In the genomic region with DNA sequence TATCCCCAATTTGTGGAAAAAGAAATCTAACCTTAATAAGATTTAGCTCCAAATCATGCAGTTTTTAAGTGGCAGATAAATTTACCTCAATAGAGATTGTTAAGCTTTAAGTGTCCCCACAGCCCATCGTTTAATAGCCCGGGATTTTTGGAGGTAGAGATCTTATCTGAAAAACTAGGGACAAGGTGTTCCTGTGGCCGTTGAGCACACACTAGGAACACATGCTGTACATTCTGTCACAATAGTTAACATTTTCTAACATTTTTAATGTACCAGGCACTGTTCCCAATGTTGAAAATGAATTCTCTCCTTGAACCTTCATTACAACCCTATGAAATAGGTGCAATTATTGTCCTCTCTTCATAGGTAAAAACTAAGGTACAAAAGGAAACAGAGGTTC, we compare ENCODE assay signal across 28 cellular contexts.
DNase-seq lines count a peak whose midpoint lies in the region; ATAC-seq and TF ChIP-seq lines count a peak whose summit lies in the region.
"Had no signal": no experiment of that assay in that cellular context is flagged by ENCODE, and none has a peak within 500 bp of the region (broad histone marks: within the 10 kb centered on the region; RNA-seq: fewer than 3 reads in every experiment).

No MANE protein-coding gene starts in this region.

- no peaks in the 10 kb centered on the region for H3K4me1 ChIP-seq in upper lobe of right lung
- H3K4me1 ChIP-seq: A549, BE2C, BLaER1, Caco-2 had no signal

- intact Hi-C loops in upper lobe of right lung (cut with DNase I) = no loop called here

- no peaks in the 10 kb centered on the region for H3K36me3 ChIP-seq in upper lobe of right lung
- H3K36me3 ChIP-seq: BE2C; BLaER1; BLaER1 treated with 17β-estradiol and CSF1 and Interleukin-3, amounts not matched to agents 10 nM and 100 nM had no signal

- H3K27me3 ChIP-seq in upper lobe of right lung = no peaks in the 10 kb centered on the region
- H3K27me3 ChIP-seq: BE2C; BLaER1; BLaER1 treated with 17β-estradiol and CSF1 and Interleukin-3, amounts not matched to agents 10 nM and 100 nM had no signal

- TF ChIP-seq CTCF in VCaP (conservative IDR thresholded peaks at IDR 0.05) (no peak), upper lobe of right lung (IDR thresholded peaks at IDR 0.05) (no peak)

- no peak for DNase-seq in upper lobe of right lung
- DNase-seq in GM19240 (ENCODE audit: insufficient read length, low spot score) = no peak
- DNase-seq in DMS79 treated with DMSO at 0.1 percent for 48 hours (lab: John Stamatoyannopoulos, UW) = no peak
- DNase-seq: 8988T; ACHN; AML-193; BE2C; C1 segment of cervical spinal cord; Caco-2; Calu3; CD4-positive, alpha-beta memory T cell; CD4-positive, alpha-beta T cell; CD4-positive, CD25-positive, alpha-beta regulatory T cell; CD8-positive, alpha-beta memory T cell; CD8-positive, alpha-beta T cell; COR-L47; DMS 273 treated with DMSO at 0.1 percent for 48 hours; DMS153; DMS53; DMS79; DND-41; EL had no signal

- peak; percentile 56 for ATAC-seq in upper lobe of right lung
- ATAC-seq: A549; CD8-positive, alpha-beta T cell had no signal

- H3K4me3 ChIP-seq in upper lobe of right lung = no peak overlapping the region
- H3K4me3 ChIP-seq: A549; BLaER1; BLaER1 treated with 17β-estradiol and CSF1 and Interleukin-3, amounts not matched to agents 10 nM and 100 nM had no signal

- H3K27ac ChIP-seq in VCaP (peak overlapping the region; percentile 34; the same call in 1 of the 2 replicates), upper lobe of right lung (no peak overlapping the region)
- H3K27ac ChIP-seq: 22Rv1; A549; BLaER1; BLaER1 treated with 17β-estradiol and CSF1 and Interleukin-3, amounts not matched to agents 10 nM and 100 nM; C4-2B had no signal

- H3K9me3 ChIP-seq in upper lobe of right lung = no peaks in the 10 kb centered on the region
- H3K9me3 ChIP-seq: A549; BE2C; BLaER1; BLaER1 treated with 17β-estradiol and CSF1 and Interleukin-3, amounts not matched to agents 10 nM and 100 nM; Caco-2 had no signal
